8 cellular contexts compared by ENCODE assay signal in the genomic region with DNA sequence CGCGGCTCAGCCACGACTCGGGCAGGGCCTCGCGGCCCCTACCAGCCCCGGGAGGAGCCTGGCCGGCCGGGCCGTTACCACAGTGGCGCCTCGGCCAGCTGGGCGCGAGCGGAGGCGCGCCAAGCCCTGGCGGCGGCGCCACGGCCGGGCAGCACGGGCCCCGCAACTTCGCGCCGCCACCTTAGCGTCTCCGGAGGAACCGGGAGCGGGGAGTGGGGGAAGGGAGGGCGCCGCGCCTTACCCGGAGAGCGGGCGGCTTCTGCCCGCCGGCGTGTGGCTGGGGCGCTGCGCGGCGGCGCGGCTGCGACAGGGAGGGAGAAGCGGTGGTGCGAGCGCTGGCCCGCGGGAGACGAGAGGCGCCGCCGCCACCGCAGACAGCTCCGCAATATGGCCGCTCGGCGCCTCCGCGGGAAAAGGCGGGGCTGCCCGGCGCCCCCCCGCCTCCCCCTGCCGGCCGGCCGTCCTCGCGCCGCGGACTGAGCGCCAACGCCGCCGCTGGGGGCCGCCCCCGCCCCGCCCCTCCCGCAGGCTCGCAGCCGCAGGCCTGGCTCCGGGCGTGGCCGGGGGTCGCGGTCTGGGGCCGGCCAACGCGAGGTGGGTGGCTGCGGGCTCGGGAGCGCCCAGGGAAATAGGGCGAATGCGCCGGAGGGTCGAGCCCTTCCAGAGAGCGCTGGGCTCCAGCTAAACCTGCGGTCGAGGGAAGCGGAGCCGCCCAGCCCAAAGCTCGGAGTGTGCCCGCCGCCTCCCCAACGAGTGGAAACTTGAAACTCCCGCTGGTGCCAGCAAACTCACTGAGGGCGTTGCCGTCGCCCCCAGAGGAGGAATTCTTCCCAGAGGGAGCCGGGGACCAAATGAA. TPM values are rescaled to one million over a fixed set of nuclear protein-coding genes. Genes with fewer than 3 reads are reported as not detected.
DNase-seq lines count a peak whose midpoint lies in the region; ATAC-seq lines count a peak whose summit lies in the region.

A gene (minus strand): TSS at position 389 of the 856 bp plus-strand sequence. CDS start 16,922 bp downstream, outside the sequence.

- peak within 1 kb of the TSS; percentile 99 for H3K9ac ChIP-seq in SK-N-MC (ENCODE audit: insufficient read length)

- H3K4me3 ChIP-seq in SK-N-MC (peak within 1 kb of the TSS; percentile 86), thymus (ENCODE audit: low read length) (peak within 1 kb of the TSS; percentile 98)

- H3K27ac ChIP-seq in SK-N-MC (peak within 1 kb of the TSS; percentile 98), thymus (ENCODE audit: low read depth) (peak within 1 kb of the TSS; percentile 86)

- H3K4me1 Mint-ChIP-seq in activated naive CD4-positive, alpha-beta T cell treated with anti-CD3 and anti-CD28 coated beads, Interleukin-2, amount 50 U/mL, for 24 hours: peaks cover 43% of the 10 kb centered on the region

- peaks cover 4% of the 10 kb centered on the region for H3K36me3 ChIP-seq in SK-N-MC (ENCODE audit: insufficient read depth, low read length)
- H3K36me3 ChIP-seq in thymus (ENCODE audit: control insufficient read depth, insufficient read depth): peaks cover 2% of the 10 kb centered on the region

- under 1% methylated on average over 113 of the region's 113 CpGs for WGBS in thymus

- no peaks in the 10 kb centered on the region for H3K36me3 Mint-ChIP-seq in activated naive CD4-positive, alpha-beta T cell treated with anti-CD3 and anti-CD28 coated beads, Interleukin-2, amount 50 U/mL, for 24 hours

- peaks cover 7% of the 10 kb centered on the region for H3K4me1 ChIP-seq in thymus (ENCODE audit: control insufficient read depth, insufficient read depth, low read length)

- peak; percentile 78 for ATAC-seq in GM21723 (IDR thresholded peaks at IDR 0.05; ENCODE audit: unreplicated experiment)

- no peaks in the 10 kb centered on the region for H3K9me3 Mint-ChIP-seq in activated naive CD4-positive, alpha-beta T cell treated with anti-CD3 and anti-CD28 coated beads, Interleukin-2, amount 50 U/mL, for 24 hours

- H3K27ac Mint-ChIP-seq in activated naive CD4-positive, alpha-beta T cell treated with anti-CD3 and anti-CD28 coated beads, Interleukin-2, amount 50 U/mL, for 24 hours: peak within 1 kb of the TSS; percentile 83

- H3K9me3 ChIP-seq in SK-N-MC (ENCODE audit: low read depth, low read length): no peaks in the 10 kb centered on the region
- H3K9me3 ChIP-seq in thymus (ENCODE audit: control insufficient read depth): no peaks in the 10 kb centered on the region

- H3K27me3 Mint-ChIP-seq in activated naive CD4-positive, alpha-beta T cell treated with anti-CD3 and anti-CD28 coated beads, Interleukin-2, amount 50 U/mL, for 24 hours: no peaks in the 10 kb centered on the region

- peak within 1 kb of the TSS; percentile 94 for H3K4me3 Mint-ChIP-seq in activated naive CD4-positive, alpha-beta T cell treated with anti-CD3 and anti-CD28 coated beads, Interleukin-2, amount 50 U/mL, for 24 hours

- peak; percentile 61 for DNase-seq in G401 (ENCODE audit: low spot score)
- peak; percentile 70 for DNase-seq in KBM-7
- DNase-seq in SK-N-MC (ENCODE audit: low read depth, low spot score): no peak
- peak; percentile 85 for DNase-seq in glomerular visceral epithelial cell (ENCODE audit: extremely low spot score)
- peak; percentile 79 for DNase-seq in occipital lobe (lab: John Stamatoyannopoulos, UW)

- no peaks in the 10 kb centered on the region for H3K27me3 ChIP-seq in thymus (ENCODE audit: control insufficient read depth, insufficient read depth)

- in situ Hi-C loops in G401 (cut with HindIII; ENCODE audit: low sequenced_read_pairs) (no loop called here), KBM-7 (cut with MboI; ENCODE audit: low pct_unique_long_range_greater_than_20kb, low sequenced_read_pairs) (no loop called here)

RNA-seq across cellular contexts. Expression of the gene that starts here (rescaled TPM):
- 67.0 and 112 TPM in 2 replicates for total RNA-seq in G401 (2014; rRNA removed; shearing (Covaris generic))
- 83.1 TPM for total RNA-seq in occipital lobe
- 23.5 TPM for polyA plus RNA-seq in thymus
